ENCODE assay signal across 8 cellular contexts in genomic region chr2:177265386-177265690, GRCh38. TPM values are rescaled to one million over a fixed set of nuclear protein-coding genes. Genes with fewer than 3 reads are reported as not detected.
DNase-seq lines count a peak whose midpoint lies in the region; ATAC-seq and TF ChIP-seq lines count a peak whose summit lies in the region.

No MANE protein-coding gene starts in this region.

- H3K4me1 Mint-ChIP-seq in activated naive CD8-positive, alpha-beta T cell treated with anti-CD3 and anti-CD28 coated beads, Interleukin-2, amount 10 ng/mL, durations not matched to agents 7 days and 5 days, result peaks cover 51% of the 10 kb centered on the region

- intact Hi-C loops in left ventricle myocardium superior (cut with micrococcal nuclease), result no loop called here

- H3K36me3 Mint-ChIP-seq in activated naive CD8-positive, alpha-beta T cell treated with anti-CD3 and anti-CD28 coated beads, Interleukin-2, amount 10 ng/mL, durations not matched to agents 7 days and 5 days, result peaks cover 14% of the 10 kb centered on the region

- peaks cover 3% of the 10 kb centered on the region for H3K9me3 Mint-ChIP-seq in activated naive CD8-positive, alpha-beta T cell treated with anti-CD3 and anti-CD28 coated beads, Interleukin-2, amount 10 ng/mL, durations not matched to agents 7 days and 5 days

- DNase-seq in MV-4-11 (lab: John Stamatoyannopoulos, UW), result peak; percentile 65
- no peak for DNase-seq in activated naive CD8-positive, alpha-beta T cell treated with anti-CD3 and anti-CD28 coated beads, Interleukin-2, amount 10 ng/mL, durations not matched to agents 7 days and 5 days
- peak; percentile 76 for DNase-seq in left ventricle myocardium superior
- no peak for DNase-seq in erythroblast (lab: John Stamatoyannopoulos, UW)

- peak overlapping the region; percentile 90 for H3K4me3 Mint-ChIP-seq in activated naive CD8-positive, alpha-beta T cell treated with anti-CD3 and anti-CD28 coated beads, Interleukin-2, amount 10 ng/mL, durations not matched to agents 7 days and 5 days

- H3K36me3 ChIP-seq in rectal smooth muscle tissue (ENCODE audit: control insufficient read depth, insufficient read depth, low read length), result no peaks in the 10 kb centered on the region

- TF ChIP-seq POLR2A in erythroblast (IDR thresholded peaks at IDR 0.05; ENCODE audit: low read length), result no peak

- ATAC-seq in GM18868 (IDR thresholded peaks at IDR 0.05; ENCODE audit: unreplicated experiment) (peak; percentile 1), left ventricle myocardium superior (peak; percentile 30), GM19328 (IDR thresholded peaks at IDR 0.05; ENCODE audit: unreplicated experiment) (no peak)
- peak; percentile 1 for ATAC-seq in activated naive CD8-positive, alpha-beta T cell treated with anti-CD3 and anti-CD28 coated beads, Interleukin-2, amount 10 ng/mL, durations not matched to agents 7 days and 5 days (ENCODE audit: low read depth)

- H3K27me3 Mint-ChIP-seq in activated naive CD8-positive, alpha-beta T cell treated with anti-CD3 and anti-CD28 coated beads, Interleukin-2, amount 10 ng/mL, durations not matched to agents 7 days and 5 days, result no peaks in the 10 kb centered on the region

- H3K27ac ChIP-seq in C4-2B, result peak overlapping the region; percentile 98
- peak overlapping the region; percentile 100 for H3K27ac ChIP-seq in rectal smooth muscle tissue (ENCODE audit: low read depth, low read length)

- POLR2A ChIA-PET in activated naive CD8-positive, alpha-beta T cell treated with anti-CD3 and anti-CD28 coated beads, Interleukin-2, amount 10 ng/mL, durations not matched to agents 7 days and 5 days (lab: Charles Lee), result interaction anchor here (1.0 to 7.5 kb wide), 19 partner anchors 7 to 287 kb away, joined by 3 to 256 read pairs (median 20); partner anchors contain the start of genes AGPS and HNRNPA3

- peak; percentile 47 for TF ChIP-seq CTCF in C4-2B (conservative IDR thresholded peaks at IDR 0.05)

- H3K27me3 ChIP-seq in rectal smooth muscle tissue (ENCODE audit: control insufficient read depth, insufficient read depth, low read length), result no peaks in the 10 kb centered on the region

- H3K4me3 ChIP-seq in rectal smooth muscle tissue (ENCODE audit: low read length), result peak overlapping the region; percentile 86

- peak overlapping the region; percentile 98 for H3K27ac Mint-ChIP-seq in activated naive CD8-positive, alpha-beta T cell treated with anti-CD3 and anti-CD28 coated beads, Interleukin-2, amount 10 ng/mL, durations not matched to agents 7 days and 5 days

- H3K4me1 ChIP-seq in rectal smooth muscle tissue (ENCODE audit: control insufficient read depth, insufficient read depth, low read length), result peaks cover 10% of the 10 kb centered on the region

- H3K9ac ChIP-seq in rectal smooth muscle tissue (ENCODE audit: low read length), result peak overlapping the region; percentile 94

RNA-seq across cellular contexts. Expression of gene NFE2L2, which starts 0.8 kb away (rescaled TPM):
- 10 to 100 TPM; 71.0 to 78.8 TPM for total RNA-seq in activated naive CD8-positive, alpha-beta T cell treated with anti-CD3 and anti-CD28 coated beads, Interleukin-2, amount 10 ng/mL, durations not matched to agents 7 days and 5 days
- 50.6 TPM for total RNA-seq in left ventricle myocardium superior

RNA-seq across cellular contexts. Expression of gene HNRNPA3, which starts 52.7 kb away (rescaled TPM):
- total RNA-seq in activated naive CD8-positive, alpha-beta T cell treated with anti-CD3 and anti-CD28 coated beads, Interleukin-2, amount 10 ng/mL, durations not matched to agents 7 days and 5 days, result 100 to 1,000 TPM; 250 to 256 TPM
- total RNA-seq in left ventricle myocardium superior, result 70.4 TPM

Comparison
In these comparisons a context has a peak if more than half of its experiments do, and no peak if none do; other contexts are left out.
1. DNase-seq: peak in MV-4-11 (single experiment) and left ventricle myocardium superior (single experiment); none in activated naive CD8-positive, alpha-beta T cell treated with anti-CD3 and anti-CD28 coated beads, Interleukin-2, amount 10 ng/mL, durations not matched to agents 7 days and 5 days (single experiment) and erythroblast (0 of 2).